ENCODE assay signal across 8 cellular contexts in genomic region chr6:37019065-37019450, GRCh38. TPM values are rescaled to one million over a fixed set of nuclear protein-coding genes. Genes with fewer than 3 reads are reported as not detected.
DNase-seq lines count a peak whose midpoint lies in the region; ATAC-seq lines count a peak whose summit lies in the region.

No MANE protein-coding gene starts in this region.

- WGBS in neuronal stem cell (ENCODE audit: extremely low coverage in 2 of 2, insufficient read length in 2 of 2, insufficient replicate concordance in 1 of 2), 2 donors, result no CpG with 5 or more reads among the region's 2 CpGs

- no peak overlapping the region for H3K14ac ChIP-seq in neuronal stem cell (ENCODE audit: low read length)

- no peak overlapping the region for H2BK15ac ChIP-seq in neuronal stem cell (ENCODE audit: low read length)

- H3K36me3 ChIP-seq in neuronal stem cell (replicated peaks in 1 of 2; ENCODE audit: control insufficient read depth in 2 of 2, insufficient read depth in 2 of 2, low read length in 2 of 2), result no peaks in the 10 kb centered on the region

- no peak overlapping the region for H4K91ac ChIP-seq in neuronal stem cell (ENCODE audit: low read depth, low read length, poor library complexity)

- no peaks in the 10 kb centered on the region for H3K79me1 ChIP-seq in neuronal stem cell (ENCODE audit: low read depth, low read length)

- peak overlapping the region; percentile 70 for H3K27ac Mint-ChIP-seq in activated naive CD8-positive, alpha-beta T cell treated with anti-CD3 and anti-CD28 coated beads, Interleukin-2, amount 10 ng/mL, durations not matched to agents 7 days and 5 days

- no peak overlapping the region for H2BK120ac ChIP-seq in neuronal stem cell (ENCODE audit: low read depth, low read length)

- H3K27me3 Mint-ChIP-seq in activated naive CD8-positive, alpha-beta T cell treated with anti-CD3 and anti-CD28 coated beads, Interleukin-2, amount 10 ng/mL, durations not matched to agents 7 days and 5 days, result no peaks in the 10 kb centered on the region
- no peaks in the 10 kb centered on the region for H3K27me3 Mint-ChIP-seq in activated T-cell treated with anti-CD3 and anti-CD28 coated beads, Interleukin-2, amount 50 U/mL, for 4 hours (ENCODE audit: low read depth)

- H3K36me3 Mint-ChIP-seq in activated naive CD8-positive, alpha-beta T cell treated with anti-CD3 and anti-CD28 coated beads, Interleukin-2, amount 10 ng/mL, durations not matched to agents 7 days and 5 days, result peaks cover 10% of the 10 kb centered on the region
- H3K36me3 Mint-ChIP-seq in activated T-cell treated with anti-CD3 and anti-CD28 coated beads, Interleukin-2, amount 50 U/mL, for 4 hours (ENCODE audit: insufficient read depth), result no peaks in the 10 kb centered on the region

- H2AFZ ChIP-seq in neuronal stem cell (ENCODE audit: low read length), result peak overlapping the region; percentile 62

- no peak overlapping the region for H3K9ac ChIP-seq in neuronal stem cell (ENCODE audit: low read depth, low read length, poor library complexity)

- ATAC-seq in activated naive CD8-positive, alpha-beta T cell treated with anti-CD3 and anti-CD28 coated beads, Interleukin-2, amount 10 ng/mL, durations not matched to agents 7 days and 5 days (ENCODE audit: low read depth), result no peak
- ATAC-seq in activated T-cell treated with anti-CD3 and anti-CD28 coated beads, Interleukin-2, amount 50 U/mL, for 4 hours, result no peak

- no peak overlapping the region for H2BK5ac ChIP-seq in neuronal stem cell (ENCODE audit: low read length)

- no peak overlapping the region for H4K8ac ChIP-seq in neuronal stem cell (ENCODE audit: low read depth, low read length)

- H3K18ac ChIP-seq in neuronal stem cell (ENCODE audit: low read length), result no peak overlapping the region

- H3K4me2 ChIP-seq in neuronal stem cell (ENCODE audit: insufficient read depth, low read length, poor library complexity, severe bottlenecking), result no peak overlapping the region

- no peak overlapping the region for H3K23ac ChIP-seq in neuronal stem cell (ENCODE audit: low read depth, low read length, poor library complexity)

- H3K27ac ChIP-seq in neuronal stem cell (replicated peaks; ENCODE audit: low read length), result no peak overlapping the region

- peaks cover 8 to 18% of the 10 kb centered on the region in 2 donors for H3K4me1 ChIP-seq in neuronal stem cell (ENCODE audit: control insufficient read depth in 2 of 2, insufficient read depth in 1 of 2, low read depth in 1 of 2, low read length in 2 of 2)

- H3K9me3 ChIP-seq in neuronal stem cell (replicated peaks in 1 of 2; ENCODE audit: control insufficient read depth in 2 of 2, insufficient read depth in 1 of 2, low read depth in 1 of 2, low read length in 2 of 2), result no peaks in the 10 kb centered on the region

- H3K27me3 ChIP-seq in neuronal stem cell (ENCODE audit: control insufficient read depth in 3 of 3, insufficient read depth in 3 of 3, low read depth in 1 of 3, low read length in 3 of 3), result peaks cover 0 to 10% (median 2%) of the 10 kb centered on the region in 3 experiments

- DNase-seq in DMS 273 (lab: John Stamatoyannopoulos, UW; ENCODE audit: unreplicated experiment) (peak; percentile 67), DMS 273 treated with DMSO at 0.1 percent for 48 hours (lab: John Stamatoyannopoulos, UW) (no peak), NCI-H1694 treated with DMSO at 0.1 percent for 48 hours (lab: John Stamatoyannopoulos, UW) (peak; percentile 49), neuronal stem cell (ENCODE audit: low spot score) (no peak), epidermal melanocyte (ENCODE audit: insufficient read length, low spot score) (no peak), RKO (ENCODE audit: low spot score) (no peak)
- DNase-seq in activated naive CD8-positive, alpha-beta T cell treated with anti-CD3 and anti-CD28 coated beads, Interleukin-2, amount 10 ng/mL, durations not matched to agents 7 days and 5 days, result no peak
- DNase-seq in activated T-cell treated with anti-CD3 and anti-CD28 coated beads, Interleukin-2, amount 50 U/mL, for 4 hours, result no peak

- H2BK12ac ChIP-seq in neuronal stem cell (ENCODE audit: low read length), result no peak overlapping the region

- no peak overlapping the region for H3K4me3 Mint-ChIP-seq in activated naive CD8-positive, alpha-beta T cell treated with anti-CD3 and anti-CD28 coated beads, Interleukin-2, amount 10 ng/mL, durations not matched to agents 7 days and 5 days
- no peak overlapping the region for H3K4me3 Mint-ChIP-seq in activated T-cell treated with anti-CD3 and anti-CD28 coated beads, Interleukin-2, amount 50 U/mL, for 4 hours

- H3K9me3 Mint-ChIP-seq in activated naive CD8-positive, alpha-beta T cell treated with anti-CD3 and anti-CD28 coated beads, Interleukin-2, amount 10 ng/mL, durations not matched to agents 7 days and 5 days, result no peaks in the 10 kb centered on the region
- no peaks in the 10 kb centered on the region for H3K9me3 Mint-ChIP-seq in activated T-cell treated with anti-CD3 and anti-CD28 coated beads, Interleukin-2, amount 50 U/mL, for 4 hours

- peaks cover 57% of the 10 kb centered on the region for H3K4me1 Mint-ChIP-seq in activated naive CD8-positive, alpha-beta T cell treated with anti-CD3 and anti-CD28 coated beads, Interleukin-2, amount 10 ng/mL, durations not matched to agents 7 days and 5 days
- peaks cover 48% of the 10 kb centered on the region for H3K4me1 Mint-ChIP-seq in activated T-cell treated with anti-CD3 and anti-CD28 coated beads, Interleukin-2, amount 50 U/mL, for 4 hours (ENCODE audit: low read depth)

- POLR2A ChIA-PET in activated naive CD8-positive, alpha-beta T cell treated with anti-CD3 and anti-CD28 coated beads, Interleukin-2, amount 10 ng/mL, durations not matched to agents 7 days and 5 days (lab: Charles Lee), result interaction anchor here (0.7 to 16.2 kb wide), 8 partner anchors 29 to 203 kb away, joined by 3 to 372 read pairs (median 12); partner anchors contain the start of genes MTCH1 and PIM1

- no peak overlapping the region for H2AK5ac ChIP-seq in neuronal stem cell (ENCODE audit: low read depth, low read length)

- no peak overlapping the region for H3K4me3 ChIP-seq in neuronal stem cell (ENCODE audit: low read length in 2 of 2)

- no peak overlapping the region for H3K4ac ChIP-seq in neuronal stem cell (ENCODE audit: low read length)

RNA-seq across cellular contexts. Expression of gene FGD2, which starts 13.6 kb away (rescaled TPM):
- 10 to 100 TPM in 1 of 2 experiments, 1 to 10 TPM in 1; 9.8 to 12.4 TPM for total RNA-seq in activated naive CD8-positive, alpha-beta T cell treated with anti-CD3 and anti-CD28 coated beads, Interleukin-2, amount 10 ng/mL, durations not matched to agents 7 days and 5 days
- 0.04 TPM for polyA plus RNA-seq in neuronal stem cell (2013, experiment 1 of 2)
- polyA plus RNA-seq in neuronal stem cell (2013, experiment 2 of 2), result 0.03 TPM
- total RNA-seq in activated T-cell treated with anti-CD3 and anti-CD28 coated beads, Interleukin-2, amount 50 U/mL, for 4 hours, result 1 to 10 TPM in 2 of 3 donors, under 1 TPM in 1; 0.87 to 1.5 (median 1.1) TPM

RNA-seq across cellular contexts. Expression of gene MTCH1, which starts 33.1 kb away (rescaled TPM):
- 100 to 1,000 TPM; 135 to 139 TPM for total RNA-seq in activated naive CD8-positive, alpha-beta T cell treated with anti-CD3 and anti-CD28 coated beads, Interleukin-2, amount 10 ng/mL, durations not matched to agents 7 days and 5 days
- 125 TPM for polyA plus RNA-seq in neuronal stem cell (2013, experiment 1 of 2)
- 118 TPM for polyA plus RNA-seq in neuronal stem cell (2013, experiment 2 of 2)
- 100 to 1,000 TPM; 100 to 104 (median 104) TPM for total RNA-seq in activated T-cell treated with anti-CD3 and anti-CD28 coated beads, Interleukin-2, amount 50 U/mL, for 4 hours

Comparison
In these comparisons a context has a peak if more than half of its experiments do, and no peak if none do; other contexts are left out.
1. DNase-seq: peak in DMS 273 (single experiment) and NCI-H1694 treated with DMSO at 0.1 percent for 48 hours (single experiment); none in DMS 273 treated with DMSO at 0.1 percent for 48 hours (single experiment), activated naive CD8-positive, alpha-beta T cell treated with anti-CD3 and anti-CD28 coated beads, Interleukin-2, amount 10 ng/mL, durations not matched to agents 7 days and 5 days (single experiment), neuronal stem cell (single experiment), epidermal melanocyte (single experiment), activated T-cell treated with anti-CD3 and anti-CD28 coated beads, Interleukin-2, amount 50 U/mL, for 4 hours (single experiment) and RKO (single experiment).
2. RNA of gene FGD2, which starts 13.6 kb away (total RNA-seq): 9.8 to 12.4 TPM in activated naive CD8-positive, alpha-beta T cell treated with anti-CD3 and anti-CD28 coated beads, Interleukin-2, amount 10 ng/mL, durations not matched to agents 7 days and 5 days; 0.87 to 1.5 TPM in activated T-cell treated with anti-CD3 and anti-CD28 coated beads, Interleukin-2, amount 50 U/mL, for 4 hours; every median in the first group is over 4 times any median in the second.